10 cellular contexts compared by ENCODE assay signal in the genomic region with DNA sequence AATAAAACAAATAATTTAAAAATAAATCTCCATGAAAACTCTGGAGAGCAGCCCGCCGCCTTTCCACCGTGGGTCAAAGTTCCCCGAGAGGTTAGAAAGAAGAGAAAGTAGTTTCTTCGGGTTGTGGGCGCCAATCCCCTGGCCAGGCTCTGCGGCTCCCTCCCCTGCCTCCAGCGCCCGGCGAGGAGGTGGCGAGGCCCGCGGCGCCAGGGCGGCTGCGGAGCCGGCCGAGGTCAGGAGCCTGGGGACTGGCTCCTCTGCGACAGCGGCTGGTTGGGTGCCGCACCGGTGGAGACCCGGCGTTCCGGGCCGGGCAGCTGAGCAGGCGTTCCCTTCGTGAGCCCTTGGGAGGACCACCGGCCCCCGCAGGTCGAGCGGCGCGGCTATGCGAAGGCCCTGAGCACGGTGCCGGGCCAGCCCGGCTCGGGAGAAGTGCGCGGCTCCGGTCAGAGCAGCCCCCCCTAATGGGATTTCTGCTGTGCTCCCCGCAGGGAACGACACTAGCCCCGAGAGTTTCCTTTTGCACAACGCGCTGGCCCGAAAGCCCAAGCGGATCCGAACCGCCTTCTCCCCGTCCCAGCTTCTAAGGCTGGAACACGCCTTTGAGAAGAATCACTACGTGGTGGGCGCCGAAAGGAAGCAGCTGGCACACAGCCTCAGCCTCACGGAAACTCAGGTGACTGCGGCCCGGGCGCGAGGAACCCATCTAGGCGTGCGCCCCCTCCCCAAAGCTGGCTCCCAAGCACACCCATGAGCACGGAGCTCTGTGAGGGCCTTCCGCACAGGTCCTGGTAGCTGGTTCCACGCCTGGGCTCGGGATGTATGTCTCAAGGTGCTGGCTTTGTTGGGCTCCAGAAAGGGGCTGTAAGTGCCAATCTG. TPM values are rescaled to one million over a fixed set of nuclear protein-coding genes. Genes with fewer than 3 reads are reported as not detected.
DNase-seq lines count a peak whose midpoint lies in the region; ATAC-seq and TF ChIP-seq lines count a peak whose summit lies in the region.
"Had no signal": no experiment of that assay in that cellular context is flagged by ENCODE, and none has a peak within 500 bp of the region (broad histone marks: within the 10 kb centered on the region; RNA-seq: fewer than 3 reads in every experiment).

No MANE protein-coding gene starts in this region.

- CTCF ChIA-PET in BJ (lab: Yijun Ruan, JAX) = interaction anchor here (0.8 kb wide), 1 partner anchor 46 kb away, joined by 3 read pairs; no protein-coding TSS in a partner anchor
- CTCF ChIA-PET in WTC11 (lab: Charles Lee) = interaction anchor here (0.6 to 3.9 kb wide), 3 partner anchors 8 to 714 kb away, joined by 3 to 28 read pairs (median 3); no protein-coding TSS in a partner anchor

- peak overlapping the region; percentile 68 for H3K4me3 Mint-ChIP-seq in WTC11

- peaks cover 55% of the 10 kb centered on the region for H3K4me1 Mint-ChIP-seq in WTC11

- DNase-seq in BJ (ENCODE audit: low read depth) (no peak), WTC11 (ENCODE audit: low spot score) (peak; percentile 50), right atrium auricular region (ENCODE audit: low spot score) (no peak), NCI-H128 (lab: John Stamatoyannopoulos, UW; ENCODE audit: unreplicated experiment) (no peak)
- no peak for DNase-seq in stimulated activated CD4-positive, alpha-beta T cell treated with anti-CD3 and anti-CD28 coated beads, Interleukin-12 subunit alpha, Interleukin-12 subunit beta, amount 100 ng/mL, for 4 hours
- DNase-seq: effector CD4-positive, alpha-beta T cell had no signal

- peak overlapping the region; percentile 51 for H3K4me2 ChIP-seq in parathyroid adenoma (ENCODE audit: low read length)

- H3K4me3 ChIP-seq in BJ (ENCODE audit: low read depth, low read length) (peak overlapping the region; percentile 54), right atrium auricular region (peak overlapping the region; percentile 38 to 51), parathyroid adenoma (ENCODE audit: low read depth, low read length) (peak overlapping the region; percentile 23)

- H3K9me3 Mint-ChIP-seq in WTC11 = no peaks in the 10 kb centered on the region

- H3K79me2 ChIP-seq in parathyroid adenoma = no peaks in the 10 kb centered on the region

- H3K27ac ChIP-seq in right atrium auricular region (no peak overlapping the region), parathyroid adenoma (no peak overlapping the region)

- peaks cover 99% of the 10 kb centered on the region for H3K27me3 Mint-ChIP-seq in WTC11 (ENCODE audit: low read depth)

- H3K4me1 ChIP-seq in right atrium auricular region (peaks cover 2 to 38% of the 10 kb centered on the region in 2 donors), parathyroid adenoma (no peaks in the 10 kb centered on the region)

- no peaks in the 10 kb centered on the region for H3K36me3 Mint-ChIP-seq in WTC11

- no peak overlapping the region for H3K27ac Mint-ChIP-seq in WTC11

- ATAC-seq in WTC11 (peak; percentile 3; the same call in 1 of the 2 replicates), HG03565 (IDR thresholded peaks at IDR 0.05; ENCODE audit: unreplicated experiment) (no peak), HG03378 (IDR thresholded peaks at IDR 0.05; ENCODE audit: unreplicated experiment) (no peak)

- H3K27me3 ChIP-seq in BJ (ENCODE audit: control insufficient read depth, insufficient read depth, low read length) (peaks cover 39% of the 10 kb centered on the region), right atrium auricular region (peaks cover 21 to 58% of the 10 kb centered on the region in 2 donors), parathyroid adenoma (ENCODE audit: control insufficient read depth, insufficient read depth, low read length) (peaks cover 58% of the 10 kb centered on the region)

- POLR2A ChIA-PET in BJ (lab: Charles Lee) = no interaction called here
- POLR2A ChIA-PET in WTC11 (lab: Charles Lee) = no interaction called here

- H3K9me3 ChIP-seq in right atrium auricular region (no peaks in the 10 kb centered on the region), parathyroid adenoma (ENCODE audit: control insufficient read depth, low read length) (no peaks in the 10 kb centered on the region)

- H3K36me3 ChIP-seq in BJ (ENCODE audit: control insufficient read depth, insufficient read depth, low read length) = no peaks in the 10 kb centered on the region
- no peaks in the 10 kb centered on the region for H3K36me3 ChIP-seq in right atrium auricular region
- H3K36me3 ChIP-seq in parathyroid adenoma (ENCODE audit: control insufficient read depth, insufficient read depth, low read length) = no peaks in the 10 kb centered on the region

- H2AFZ ChIP-seq in parathyroid adenoma = peak overlapping the region; percentile 20

- TF ChIP-seq CTCF in BJ (IDR thresholded peaks at IDR 0.05; ENCODE audit: insufficient read depth, low read depth, low read length) (no peak), WTC11 (IDR thresholded peaks at IDR 0.05) (no peak), right atrium auricular region (IDR thresholded peaks at IDR 0.05) (no peak), parathyroid adenoma (IDR thresholded peaks at IDR 0.05) (no peak)

- H3K9ac ChIP-seq in parathyroid adenoma = no peak overlapping the region

TF ChIP-seq in WTC11, 78 proteins besides CTCF, POLR2A, EP300 and RAD21:
- TF ChIP-seq NR1H2 (CRISPR knock-in tag; IDR thresholded peaks at IDR 0.05) (no peak), TEAD1 (CRISPR knock-in tag; IDR thresholded peaks at IDR 0.05) (no peak), TP53 (CRISPR knock-in tag; IDR thresholded peaks at IDR 0.05) (0 out of 2 replicates have a peak, but pooled peaks have one; percentile 20), ZNF138 (CRISPR knock-in tag; conservative IDR thresholded peaks at IDR 0.05) (no peak)
TF ChIP-seq in WTC11: peak in this region for 1.

RNA-seq across cellular contexts. Expression of a gene that starts 2.8 kb away (rescaled TPM):
- 0.31 and 0.51 TPM in 2 replicates for polyA plus RNA-seq in BJ (2011; rRNA removed)
- polyA minus RNA-seq in BJ (2011; rRNA and poly(A)+ RNA removed) = 0.38 TPM in 1 of 2 replicates, not detected in the other
- total RNA-seq in WTC11 (2021) (not detected in 3 replicates), right atrium auricular region (under 1 TPM; 0.47 to 0.67 TPM)
- total RNA-seq: M059J had no signal
